Comparison of ENCODE assay signal across 8 cellular contexts in genomic region chr12:13208533-13209278, GRCh38. TPM values are rescaled to one million over a fixed set of nuclear protein-coding genes. Genes with fewer than 3 reads are reported as not detected.
A peak's percentile ranks its signal among the peaks of the same experiment; 100 is the strongest.
DNase-seq lines count a peak whose midpoint lies in the region; ATAC-seq, FAIRE-seq and TF ChIP-seq lines count a peak whose summit lies in the region.

No MANE protein-coding gene starts in this region.

- H3K9ac ChIP-seq in keratinocyte (ENCODE audit: control insufficient read depth, extremely low read depth, insufficient read depth, low read length): peak overlapping the region; percentile 19

- 69 to 74% (median 73%) methylated on average over 7 of the region's 7 CpGs for WGBS in heart left ventricle, 4 donors

- intact Hi-C loops in heart left ventricle (cut with DNase I) (loop anchor here in 4 of 10 donors (2.0 to 5.0 kb wide), 4 partner anchors 108 to 206 kb away; partner anchors contain the start of gene HEBP1 (in 1 of the 4)), Right ventricle myocardium superior (cut with DNase I) (no loop called here), vagina (cut with DNase I) (loop anchor here (10.0 kb wide), 1 partner anchor 304 kb away; no protein-coding TSS in a partner anchor)

- H3K9me3 ChIP-seq in heart left ventricle: no peaks in the 10 kb centered on the region
- H3K9me3 ChIP-seq in keratinocyte (ENCODE audit: control insufficient read depth, low read depth, low read length): no peaks in the 10 kb centered on the region
- no peaks in the 10 kb centered on the region for H3K9me3 ChIP-seq in vagina

- no peak overlapping the region for H3K4me3 ChIP-seq in heart left ventricle
- H3K4me3 ChIP-seq in keratinocyte (ENCODE audit: control insufficient read depth in 2 of 3, extremely low read depth in 1 of 3, insufficient read depth in 2 of 3, low read depth in 1 of 3, low read length in 3 of 3): peak overlapping the region in 1 of 3 experiments; percentile 4
- no peak overlapping the region for H3K4me3 ChIP-seq in vagina

- H3K36me3 ChIP-seq in heart left ventricle (peaks cover 0 to 41% (median 28%) of the 10 kb centered on the region in 9 donors), keratinocyte (ENCODE audit: control insufficient read depth in 2 of 2, extremely low read depth in 1 of 2, insufficient read depth in 2 of 2, low read length in 2 of 2) (peaks cover 22 to 50% of the 10 kb centered on the region in 2 experiments), vagina (peaks cover 0 to 25% of the 10 kb centered on the region in 2 donors)

- no peak for DNase-seq in heart left ventricle
- DNase-seq in Right ventricle myocardium superior: no peak
- no peak for DNase-seq in keratinocyte (ENCODE audit: low read depth, low spot score)
- no peak for DNase-seq in vagina (ENCODE audit: extremely low spot score in 2 of 2)
- no peak for DNase-seq in omental fat pad (ENCODE audit: low spot score)
- DNase-seq in NK-92 treated with Interleukin-12 subunit alpha and Interleukin-12 subunit beta, amount 100 ng/mL, for 24 hours (lab: John Stamatoyannopoulos, UW): no peak

- H3K4me2 ChIP-seq in keratinocyte (ENCODE audit: control insufficient read depth, extremely low read depth, insufficient read depth, low read depth, low read length): peak overlapping the region; percentile 74

- dilution Hi-C loops in keratinocyte (cut with MboI; ENCODE audit: extremely low pct_ligation_motif_present, low sequenced_read_pairs): no loop called here

- TF ChIP-seq POLR2A in heart left ventricle (IDR thresholded peaks at IDR 0.05) (no peak), vagina (IDR thresholded peaks at IDR 0.05) (no peak)

- H2AFZ ChIP-seq in keratinocyte (ENCODE audit: control insufficient read depth, low read length): no peak overlapping the region

- H3K4me1 ChIP-seq in heart left ventricle (peaks cover 5 to 86% (median 73%) of the 10 kb centered on the region in 12 donors), keratinocyte (ENCODE audit: control insufficient read depth, extremely low read depth, insufficient read depth, low read length) (peaks cover 81% of the 10 kb centered on the region), vagina (peaks cover 81% of the 10 kb centered on the region)

- FAIRE-seq in keratinocyte (lab: Jason Lieb, UNC): peak; percentile 41

- peak in 9 of 12 donors; percentile 25 to 57 (median 41) for TF ChIP-seq CTCF in heart left ventricle (IDR thresholded peaks at IDR 0.05)
- TF ChIP-seq CTCF in VCaP (conservative IDR thresholded peaks at IDR 0.05): peak; percentile 84
- TF ChIP-seq CTCF in keratinocyte (optimal IDR thresholded peaks at IDR 0.05 in 1 of 3, IDR thresholded peaks at IDR 0.05 in 1 of 3, conservative IDR thresholded peaks at IDR 0.05 in 1 of 3; ENCODE audit: extremely low read depth in 1 of 3, insufficient read depth in 2 of 3, low read length in 3 of 3): peak; percentile 32 to 51 (median 33)
- peak in 2 of 3 experiments; percentile 12 to 23 for TF ChIP-seq CTCF in vagina (IDR thresholded peaks at IDR 0.05)
- TF ChIP-seq CTCF in omental fat pad (IDR thresholded peaks at IDR 0.05): no peak

- H4K20me1 ChIP-seq in keratinocyte (ENCODE audit: control insufficient read depth, extremely low read depth, insufficient read depth, low read length): peaks cover 4% of the 10 kb centered on the region

- ATAC-seq in heart left ventricle (no peak), Right ventricle myocardium superior (ENCODE audit: poor library complexity) (no peak), omental fat pad (ENCODE audit: low FRiP score) (no peak), GM21526 (IDR thresholded peaks at IDR 0.05; ENCODE audit: low FRiP score, unreplicated experiment) (no peak)

- H3K27ac ChIP-seq in heart left ventricle (peak overlapping the region in 10 of 12 donors; percentile 2 to 71 (median 34)), VCaP (no peak overlapping the region), keratinocyte (ENCODE audit: control insufficient read depth, insufficient read depth, low read length) (peak overlapping the region; percentile 99), vagina (peak overlapping the region; percentile 3)

- H3K79me2 ChIP-seq in keratinocyte (ENCODE audit: control insufficient read depth, insufficient read depth, low read length): peaks cover 77% of the 10 kb centered on the region

- H3K9me1 ChIP-seq in keratinocyte (ENCODE audit: control insufficient read depth, extremely low read depth, insufficient read depth, low read length): peaks cover 5% of the 10 kb centered on the region

- H3K27me3 ChIP-seq in heart left ventricle (no peaks in the 10 kb centered on the region), keratinocyte (ENCODE audit: control insufficient read depth, extremely low read depth, insufficient read depth, low read length) (no peaks in the 10 kb centered on the region), vagina (no peaks in the 10 kb centered on the region)

RNA-seq across cellular contexts. Expression of gene EMP1, which starts 12.2 kb away (rescaled TPM):
- total RNA-seq in heart left ventricle (100 to 1,000 TPM in 6 of 9 donors, 10 to 100 TPM in 3; 67.9 to 281 (median 175) TPM), Right ventricle myocardium superior (99.9 TPM), vagina (675 TPM), omental fat pad (1,000 to 10,000 TPM in 2 of 4 donors, 100 to 1,000 TPM in 2; 687 to 4,689 (median 1,133) TPM)
- polyA plus RNA-seq in heart left ventricle (10 to 100 TPM; 16.4 to 83.0 TPM), keratinocyte (356 to 610 TPM (median 583 TPM) in 3 replicates)
- 96.0 TPM for polyA plus RNA-seq in keratinocyte (2011; ENCODE audit: low read depth)
- polyA plus RNA-seq in keratinocyte (2011; cell fraction: cytosol; rRNA removed): 120 and 273 TPM in 2 replicates
- polyA plus RNA-seq in keratinocyte (2011; cell fraction: nucleus; rRNA removed): 717 and 740 TPM in 2 replicates
- 229 and 605 TPM in 2 replicates for polyA plus RNA-seq in keratinocyte (2012; ENCODE audit: low replicate concordance)
- polyA minus RNA-seq in keratinocyte: 709 to 1,030 TPM (median 926 TPM) in 3 replicates
- 113 TPM for polyA minus RNA-seq in keratinocyte (2011; cell fraction: cytosol; rRNA and poly(A)+ RNA removed)
- 252 and 568 TPM in 2 replicates for polyA minus RNA-seq in keratinocyte (2011; cell fraction: nucleus; rRNA and poly(A)+ RNA removed)

Comparison
In these comparisons a context has a peak if more than half of its experiments do, and no peak if none do; other contexts are left out.
1. CTCF ChIP-seq: peak in heart left ventricle (9 of 12), VCaP (single experiment), keratinocyte (3 of 3) and vagina (2 of 3); none in omental fat pad (0 of 3).